In genomic region chr4:169571435-169571834, GRCh38 we compare ENCODE assay signal across 28 cellular contexts.
"Had no signal": no experiment of that assay in that cellular context is flagged by ENCODE, and none has a peak within 500 bp of the region (broad histone marks: within the 10 kb centered on the region; RNA-seq: fewer than 3 reads in every experiment).

No MANE protein-coding gene starts in this region.

- H3K4me1 Mint-ChIP-seq: WTC11 had no signal

- H3K9me3 ChIP-seq: ovary, thoracic aorta, upper lobe of right lung had no signal

- H3K27ac ChIP-seq: ovary, skin epidermis, thoracic aorta, upper lobe of right lung had no signal

- H3K27me3 ChIP-seq: ovary, upper lobe of right lung had no signal

- H3K27ac Mint-ChIP-seq: activated CD4-positive, alpha-beta memory T cell treated with anti-CD3 and anti-CD28 coated beads, Interleukin-2, amount 10 ng/mL, durations not matched to agents 7 days and 5 days; activated CD4-positive, alpha-beta T cell treated with anti-CD3 and anti-CD28 coated beads, Interleukin-2, amount 10 ng/mL, durations not matched to agents 7 days and 5 days; activated naive CD4-positive, alpha-beta T cell treated with anti-CD3 and anti-CD28 coated beads, Interleukin-2, amount 50 U/mL, for 24 hours; activated naive CD8-positive, alpha-beta T cell treated with anti-CD3 and anti-CD28 coated beads, Interleukin-2, amount 50 U/mL, for 24 hours; activated T-cell treated with anti-CD3 and anti-CD28 coated beads, Interleukin-2, amount 50 U/mL, for 24 hours; memory B cell; progenitor cell of endocrine pancreas; stimulated activated effector memory CD8-positive, alpha-beta T cell treated with anti-CD3 and anti-CD28 coated beads, Interleukin-12 subunit alpha, Interleukin-12 subunit beta, amount 100 ng/mL, for 72 hours; stimulated activated naive CD8-positive, alpha-beta T cell treated with anti-CD3 and anti-CD28 coated beads, Interleukin-15, Interleukin-2, amounts not matched to agents 100 ng/mL and 50 ng/mL, for 24 hours; WTC11 had no signal

- ATAC-seq: activated naive CD8-positive, alpha-beta T cell treated with anti-CD3 and anti-CD28 coated beads, Interleukin-2, amount 50 U/mL, for 24 hours; left colon; naive thymus-derived CD4-positive, alpha-beta T cell; sciatic nerve; stimulated activated effector memory CD8-positive, alpha-beta T cell treated with anti-CD3 and anti-CD28 coated beads, Interleukin-12 subunit alpha, Interleukin-12 subunit beta, amount 100 ng/mL, for 72 hours; upper lobe of right lung; WTC11 had no signal

- H3K4me3 Mint-ChIP-seq: activated CD4-positive, alpha-beta memory T cell treated with anti-CD3 and anti-CD28 coated beads, Interleukin-2, amount 10 ng/mL, durations not matched to agents 7 days and 5 days; activated CD4-positive, alpha-beta T cell treated with anti-CD3 and anti-CD28 coated beads, Interleukin-2, amount 10 ng/mL, durations not matched to agents 7 days and 5 days; activated naive CD4-positive, alpha-beta T cell treated with anti-CD3 and anti-CD28 coated beads, Interleukin-2, amount 50 U/mL, for 24 hours; activated naive CD8-positive, alpha-beta T cell treated with anti-CD3 and anti-CD28 coated beads, Interleukin-2, amount 50 U/mL, for 24 hours; activated T-cell treated with anti-CD3 and anti-CD28 coated beads, Interleukin-2, amount 50 U/mL, for 24 hours; central memory CD8-positive, alpha-beta T cell; memory B cell; naive thymus-derived CD4-positive, alpha-beta T cell; stimulated activated effector memory CD8-positive, alpha-beta T cell treated with anti-CD3 and anti-CD28 coated beads, Interleukin-12 subunit alpha, Interleukin-12 subunit beta, amount 100 ng/mL, for 72 hours; stimulated activated naive CD8-positive, alpha-beta T cell treated with anti-CD3 and anti-CD28 coated beads, Interleukin-15, Interleukin-2, amounts not matched to agents 100 ng/mL and 50 ng/mL, for 24 hours; WTC11 had no signal

- H3K27me3 Mint-ChIP-seq: activated CD4-positive, alpha-beta memory T cell treated with anti-CD3 and anti-CD28 coated beads, Interleukin-2, amount 10 ng/mL, durations not matched to agents 7 days and 5 days; activated CD4-positive, alpha-beta T cell treated with anti-CD3 and anti-CD28 coated beads, Interleukin-2, amount 10 ng/mL, durations not matched to agents 7 days and 5 days; activated naive CD4-positive, alpha-beta T cell treated with anti-CD3 and anti-CD28 coated beads, Interleukin-2, amount 50 U/mL, for 24 hours; activated naive CD8-positive, alpha-beta T cell treated with anti-CD3 and anti-CD28 coated beads, Interleukin-2, amount 50 U/mL, for 24 hours; activated T-cell treated with anti-CD3 and anti-CD28 coated beads, Interleukin-2, amount 50 U/mL, for 24 hours; central memory CD8-positive, alpha-beta T cell; memory B cell; naive thymus-derived CD4-positive, alpha-beta T cell; progenitor cell of endocrine pancreas; stimulated activated naive CD8-positive, alpha-beta T cell treated with anti-CD3 and anti-CD28 coated beads, Interleukin-15, Interleukin-2, amounts not matched to agents 100 ng/mL and 50 ng/mL, for 24 hours had no signal

- H3K9me3 Mint-ChIP-seq: activated CD4-positive, alpha-beta memory T cell treated with anti-CD3 and anti-CD28 coated beads, Interleukin-2, amount 10 ng/mL, durations not matched to agents 7 days and 5 days; activated CD4-positive, alpha-beta T cell treated with anti-CD3 and anti-CD28 coated beads, Interleukin-2, amount 10 ng/mL, durations not matched to agents 7 days and 5 days; activated naive CD4-positive, alpha-beta T cell treated with anti-CD3 and anti-CD28 coated beads, Interleukin-2, amount 50 U/mL, for 24 hours; activated naive CD8-positive, alpha-beta T cell treated with anti-CD3 and anti-CD28 coated beads, Interleukin-2, amount 50 U/mL, for 24 hours; activated T-cell treated with anti-CD3 and anti-CD28 coated beads, Interleukin-2, amount 50 U/mL, for 24 hours; central memory CD8-positive, alpha-beta T cell; stimulated activated effector memory CD8-positive, alpha-beta T cell treated with anti-CD3 and anti-CD28 coated beads, Interleukin-12 subunit alpha, Interleukin-12 subunit beta, amount 100 ng/mL, for 72 hours; stimulated activated naive CD8-positive, alpha-beta T cell treated with anti-CD3 and anti-CD28 coated beads, Interleukin-15, Interleukin-2, amounts not matched to agents 100 ng/mL and 50 ng/mL, for 24 hours; WTC11 had no signal

- H3K4me1 ChIP-seq: upper lobe of right lung had no signal

- DNase-seq: activated CD4-positive, alpha-beta memory T cell treated with anti-CD3 and anti-CD28 coated beads, Interleukin-2, amount 10 ng/mL, durations not matched to agents 7 days and 5 days; activated CD4-positive, alpha-beta T cell treated with anti-CD3 and anti-CD28 coated beads for 1 hour; activated CD4-positive, alpha-beta T cell treated with anti-CD3 and anti-CD28 coated beads, Interleukin-2, amount 10 ng/mL, durations not matched to agents 7 days and 5 days; activated CD8-positive, alpha-beta memory T cell treated with anti-CD3 and anti-CD28 coated beads, Interleukin-2, amount 50 U/mL, for 48 hours; activated naive CD8-positive, alpha-beta T cell treated with anti-CD3 and anti-CD28 coated beads, Interleukin-2, amount 50 U/mL, for 24 hours; activated T-cell treated with anti-CD3 and anti-CD28 coated beads, Interleukin-2, amount 50 U/mL, for 24 hours; amygdala; dermis blood vessel endothelial cell; effector CD4-positive, alpha-beta T cell; kidney; left colon; midbrain; naive thymus-derived CD4-positive, alpha-beta T cell; ovary; retina; stimulated activated CD4-positive, alpha-beta T cell treated with anti-CD3 and anti-CD28 coated beads, Interleukin-4, amount 100 ng/mL, for 24 hours; T-helper 2 cell; upper lobe of right lung had no signal

- H3K36me3 ChIP-seq: ovary had no signal

- H3K4me3 ChIP-seq: ovary, skin epidermis, thoracic aorta, upper lobe of right lung had no signal
